Comparison of ENCODE assay signal across 16 cellular contexts in genomic region chr2:55169359-55169758, GRCh38.
DNase-seq lines count a peak whose midpoint lies in the region; ATAC-seq, FAIRE-seq and TF ChIP-seq lines count a peak whose summit lies in the region.
"Had no signal": no experiment of that assay in that cellular context is flagged by ENCODE, and none has a peak within 500 bp of the region (broad histone marks: within the 10 kb centered on the region; RNA-seq: fewer than 3 reads in every experiment).

No MANE protein-coding gene starts in this region.

- H3K27ac ChIP-seq in SK-N-SH (ENCODE audit: low read depth in 2 of 2, low read length in 1 of 2) = peak overlapping the region; percentile 64 to 65; a peak in 3 of 4 replicates
- no peak overlapping the region for H3K27ac ChIP-seq in endothelial cell of umbilical vein (ENCODE audit: insufficient read depth, low read depth, low read length)
- peak overlapping the region; percentile 63 to 74 for H3K27ac ChIP-seq in tibial artery
- H3K27ac ChIP-seq: SJCRH30 had no signal

- no peak for TF ChIP-seq EP300 in SK-N-SH (IDR thresholded peaks at IDR 0.05; ENCODE audit: borderline replicate concordance in 1 of 2, low read depth in 1 of 2, low read length in 1 of 2)

- H3F3A ChIP-seq in SK-N-SH (replicated peaks; ENCODE audit: insufficient read depth) = peaks cover 12% of the 10 kb centered on the region

- TF ChIP-seq CTCF in SK-N-SH (IDR thresholded peaks at IDR 0.05) = no peak
- TF ChIP-seq CTCF in endothelial cell of umbilical vein (IDR thresholded peaks at IDR 0.05; ENCODE audit: extremely low read depth in 1 of 2, insufficient read depth in 1 of 2, low read depth in 1 of 2, low read length in 2 of 2) = no peak
- TF ChIP-seq CTCF in osteocyte (IDR thresholded peaks at IDR 0.05) = no peak
- TF ChIP-seq CTCF in tibial artery (IDR thresholded peaks at IDR 0.05) = no peak

- no peak overlapping the region for H3K4me3 ChIP-seq in SK-N-SH (ENCODE audit: low read depth in 2 of 2, low read length in 1 of 2)
- no peak overlapping the region for H3K4me3 ChIP-seq in endothelial cell of umbilical vein (replicated peaks in 1 of 3; ENCODE audit: insufficient read depth in 1 of 3, low read depth in 1 of 3, low read length in 3 of 3)
- H3K4me3 ChIP-seq in tibial artery = no peak overlapping the region
- H3K4me3 ChIP-seq: SJCRH30 had no signal

- TF ChIP-seq RAD21 in SK-N-SH (IDR thresholded peaks at IDR 0.05; ENCODE audit: low read length) = no peak

- peak overlapping the region; percentile 81 for H3K27ac Mint-ChIP-seq in osteocyte (ENCODE audit: unreplicated experiment)

- FAIRE-seq in endothelial cell of umbilical vein (lab: Jason Lieb, UNC) = no peak
- FAIRE-seq: H54 had no signal

- H3K9me3 Mint-ChIP-seq in osteocyte (ENCODE audit: unreplicated experiment) = no peaks in the 10 kb centered on the region
- H3K9me3 Mint-ChIP-seq: CD4-positive, alpha-beta memory T cell had no signal

- no peaks in the 10 kb centered on the region for H4K20me1 ChIP-seq in SK-N-SH (ENCODE audit: insufficient read depth)
- H4K20me1 ChIP-seq in endothelial cell of umbilical vein (replicated peaks; ENCODE audit: control insufficient read depth, extremely low read depth, insufficient read depth, low read length) = no peaks in the 10 kb centered on the region

- H3K4me1 ChIP-seq in SK-N-SH (ENCODE audit: control insufficient read depth in 1 of 2, insufficient read depth in 2 of 2, low read depth in 1 of 2, low read length in 1 of 2) (peaks cover 10 to 30% of the 10 kb centered on the region in 2 experiments), endothelial cell of umbilical vein (ENCODE audit: control insufficient read depth, extremely low read depth, insufficient read depth, low read length) (peaks cover 20% of the 10 kb centered on the region), tibial artery (peaks cover 0 to 47% (median 28%) of the 10 kb centered on the region in 4 donors)

- TF ChIP-seq POLR2A in endothelial cell of umbilical vein (IDR thresholded peaks at IDR 0.05; ENCODE audit: low read depth, low read length) = no peak
- TF ChIP-seq POLR2A in GM18505 (IDR thresholded peaks at IDR 0.05; ENCODE audit: borderline replicate concordance, extremely low read depth, insufficient read depth, insufficient read length) = no peak

- no peak overlapping the region for H3K9ac ChIP-seq in SK-N-SH
- no peak overlapping the region for H3K9ac ChIP-seq in endothelial cell of umbilical vein (replicated peaks; ENCODE audit: extremely low read depth, insufficient read depth, low read length)

- peaks cover 47% of the 10 kb centered on the region for H3K4me1 Mint-ChIP-seq in osteocyte (ENCODE audit: unreplicated experiment)

- no TSS peak for BruUV-seq in endothelial cell of umbilical vein (replicated peaks; lab: Mats Ljungman, UMichigan)

- dilution Hi-C loops in endothelial cell of umbilical vein (cut with MboI; ENCODE audit: extremely low pct_ligation_motif_present, low sequenced_read_pairs) = no loop called here

- no peaks in the 10 kb centered on the region for H3K9me1 ChIP-seq in endothelial cell of umbilical vein (replicated peaks; ENCODE audit: control insufficient read depth, extremely low read depth, insufficient read depth, low read length)

- POLR2A ChIA-PET in SK-N-SH (lab: Yijun Ruan, JAX) (no interaction called here), endothelial cell of umbilical vein (lab: Charles Lee) (no interaction called here)

- H3K36me3 Mint-ChIP-seq in osteocyte (ENCODE audit: unreplicated experiment) = peaks cover 9% of the 10 kb centered on the region
- H3K36me3 Mint-ChIP-seq: CD4-positive, alpha-beta memory T cell had no signal

- ATAC-seq in GM18505 (IDR thresholded peaks at IDR 0.05; ENCODE audit: unreplicated experiment) = no peak
- ATAC-seq in GM18907 (IDR thresholded peaks at IDR 0.05; ENCODE audit: unreplicated experiment) = no peak

- DNase-seq in SK-N-SH = no peak
- no peak for DNase-seq in endothelial cell of umbilical vein (ENCODE audit: low read depth, low spot score)
- no peak for DNase-seq in osteocyte (ENCODE audit: extremely low spot score, unreplicated experiment)
- DNase-seq in tibial artery = no peak
- no peak for DNase-seq in HUDEP-2 (lab: John Stamatoyannopoulos, UW; ENCODE audit: unreplicated experiment in 76 of 76)
- DNase-seq: Calu3; CD4-positive, alpha-beta memory T cell; DMS53; NCI-H187 treated with DMSO at 0.1 percent for 48 hours; NCI-H2171; NCI-H446 treated with DMSO at 0.1 percent for 48 hours; NK-92 treated with Interleukin-12 subunit alpha and Interleukin-12 subunit beta, amount 100 ng/mL, for 24 hours; SJCRH30 had no signal

- H3K27me3 Mint-ChIP-seq in osteocyte (ENCODE audit: unreplicated experiment) = no peaks in the 10 kb centered on the region
- H3K27me3 Mint-ChIP-seq: CD4-positive, alpha-beta memory T cell had no signal

- WGBS in SK-N-SH (ENCODE audit: low lambda C conversion rate) = 80% methylated on average over 1 of the region's 1 CpG

- H3K4me2 ChIP-seq in SK-N-SH (no peak overlapping the region; the same call in 1 of the 2 replicates), endothelial cell of umbilical vein (ENCODE audit: insufficient read depth, low read length) (no peak overlapping the region)

- H3K27me3 ChIP-seq in SK-N-SH (ENCODE audit: insufficient read depth) = no peaks in the 10 kb centered on the region
- H3K27me3 ChIP-seq in endothelial cell of umbilical vein (ENCODE audit: control insufficient read depth in 2 of 2, insufficient read depth in 2 of 2, low read length in 2 of 2) = no peaks in the 10 kb centered on the region
- no peaks in the 10 kb centered on the region for H3K27me3 ChIP-seq in tibial artery
- H3K27me3 ChIP-seq: SJCRH30 had no signal

- no peak overlapping the region for H3K4me3 Mint-ChIP-seq in osteocyte (ENCODE audit: unreplicated experiment)
- H3K4me3 Mint-ChIP-seq: CD4-positive, alpha-beta memory T cell had no signal

- H3K36me3 ChIP-seq in SK-N-SH (replicated peaks in 1 of 2; ENCODE audit: control insufficient read depth in 1 of 2, insufficient read depth in 2 of 2, low read length in 1 of 2) (peaks cover 0 to 2% of the 10 kb centered on the region in 2 experiments), endothelial cell of umbilical vein (ENCODE audit: control insufficient read depth in 2 of 2, extremely low read depth in 1 of 2, insufficient read depth in 2 of 2, low read length in 2 of 2) (no peaks in the 10 kb centered on the region), tibial artery (no peaks in the 10 kb centered on the region)
- H3K36me3 ChIP-seq: SJCRH30 had no signal

- intact Hi-C loops in endothelial cell of umbilical vein (cut with micrococcal nuclease) = loop anchor here (2.0 kb wide), 2 partner anchors 203 to 269 kb away; no protein-coding TSS in a partner anchor
- intact Hi-C loops in tibial artery (cut with DNase I; ENCODE audit: low total_unique reads) = loop anchor here (5.0 kb wide), 1 partner anchor 117 kb away; the partner anchor contains the start of gene RTN4

- H2AFZ ChIP-seq in SK-N-SH (ENCODE audit: low read depth) (no peak overlapping the region), endothelial cell of umbilical vein (ENCODE audit: low read depth, low read length) (no peak overlapping the region)

- CTCF ChIA-PET in SK-N-SH (lab: Yijun Ruan, JAX) = interaction anchor here (0.5 to 18.9 kb wide), 38 partner anchors 9 to 1062 kb away, joined by 3 to 215 read pairs (median 4); partner anchors contain the start of gene RTN4
- CTCF ChIA-PET in endothelial cell of umbilical vein (lab: Charles Lee) = interaction anchor here (1.1 to 9.6 kb wide), 13 partner anchors 36 to 271 kb away, joined by 3 to 198 read pairs (median 9); partner anchors contain the start of gene RTN4

- no peaks in the 10 kb centered on the region for H3K9me2 ChIP-seq in SK-N-SH

- H3K79me2 ChIP-seq in SK-N-SH (ENCODE audit: insufficient read depth) (peaks cover 20% of the 10 kb centered on the region), endothelial cell of umbilical vein (ENCODE audit: control insufficient read depth, insufficient read depth, low read length) (no peaks in the 10 kb centered on the region)

- no peaks in the 10 kb centered on the region for H3K9me3 ChIP-seq in SK-N-SH
- H3K9me3 ChIP-seq in endothelial cell of umbilical vein (replicated peaks; ENCODE audit: control insufficient read depth, insufficient read depth, low read length) = no peaks in the 10 kb centered on the region
- H3K9me3 ChIP-seq in tibial artery = no peaks in the 10 kb centered on the region
- H3K9me3 ChIP-seq: SJCRH30 had no signal

TF ChIP-seq in SK-N-SH, 30 proteins besides CTCF, POLR2A, EP300 and RAD21 (continues in another document):
- TF ChIP-seq ELF1 (IDR thresholded peaks at IDR 0.05) (no peak), SMC3 (IDR thresholded peaks at IDR 0.05; ENCODE audit: low read depth, low read length) (no peak)

TF ChIP-seq in endothelial cell of umbilical vein, 7 proteins besides CTCF, POLR2A, EP300 and RAD21:
- TF ChIP-seq EZH2 (IDR thresholded peaks at IDR 0.05; ENCODE audit: borderline replicate concordance, low read depth, low read length, severe bottlenecking) = no peak
- no peak for TF ChIP-seq GATA2 (IDR thresholded peaks at IDR 0.05; ENCODE audit: insufficient read depth, insufficient read length, low read depth, low read length)
- peak; percentile 14 for TF ChIP-seq FOS (IDR thresholded peaks at IDR 0.05; ENCODE audit: borderline replicate concordance, insufficient read depth, low read length)
- TF ChIP-seq POLR2AphosphoS5 (IDR thresholded peaks at IDR 0.05; ENCODE audit: insufficient read depth, low read depth, low read length) = no peak
